1 cellular context compared by ENCODE assay signal in genomic region chr11:84316866-84317560, GRCh38.
TF ChIP-seq lines count a peak whose summit lies in the region.

No MANE protein-coding gene starts in this region.

TF ChIP-seq in WTC11, 78 proteins besides CTCF, POLR2A, EP300 and RAD21 (continued from another document):
- no peak for TF ChIP-seq ZNF512 (CRISPR knock-in tag; IDR thresholded peaks at IDR 0.05; ENCODE audit: borderline replicate concordance)
